ENCODE assay signal across 13 cellular contexts in the genomic region with DNA sequence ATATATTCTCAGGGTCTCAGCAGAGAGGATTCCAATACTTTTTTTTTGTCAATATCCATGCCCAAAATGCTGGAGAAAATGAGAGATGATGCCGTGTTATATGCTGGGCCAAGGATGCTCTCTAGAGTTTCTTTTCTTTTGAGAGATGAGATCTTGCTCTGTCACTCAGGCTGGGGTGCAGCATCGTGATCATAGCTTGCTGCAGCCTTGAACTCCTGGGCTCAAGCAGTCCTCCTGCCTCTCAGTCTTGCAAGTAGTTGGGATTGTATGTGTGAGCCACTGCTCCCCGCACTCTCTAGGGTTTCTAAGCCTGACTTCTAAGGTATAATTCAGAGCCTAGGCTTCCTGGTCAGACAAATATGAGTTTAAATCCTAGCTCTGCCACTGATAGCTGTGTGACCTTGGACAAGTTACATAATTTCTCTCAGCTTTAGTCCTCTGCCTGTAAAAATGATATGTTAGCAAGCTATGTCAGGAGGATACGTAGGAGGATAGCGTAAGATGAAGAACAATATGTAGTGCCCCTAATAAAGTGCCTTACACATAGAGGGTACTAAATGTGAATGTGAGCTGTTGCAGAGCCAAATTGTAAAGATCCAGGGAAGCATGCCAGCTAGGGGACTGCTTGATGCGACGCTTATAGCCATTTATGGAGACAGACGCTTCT. TPM values are rescaled to one million over a fixed set of nuclear protein-coding genes. Genes with fewer than 3 reads are reported as not detected.
DNase-seq lines count a peak whose midpoint lies in the region; ATAC-seq and TF ChIP-seq lines count a peak whose summit lies in the region.
"Had no signal": no experiment of that assay in that cellular context is flagged by ENCODE, and none has a peak within 500 bp of the region (broad histone marks: within the 10 kb centered on the region; RNA-seq: fewer than 3 reads in every experiment).

No MANE protein-coding gene starts in this region.

- no peak for TF ChIP-seq POLR2A in uterus (IDR thresholded peaks at IDR 0.05)

- in situ Hi-C loops in GM23248 (cut with MboI) = no loop called here

- H2AFZ ChIP-seq in GM23248 = no peak overlapping the region

- POLR2A ChIA-PET in activated naive CD8-positive, alpha-beta T cell treated with anti-CD3 and anti-CD28 coated beads, Interleukin-2, amount 10 ng/mL, durations not matched to agents 7 days and 5 days (lab: Charles Lee) = interaction anchor here (1.0 to 3.2 kb wide), 3 partner anchors 23 to 34 kb away, joined by 4 to 23 read pairs (median 15); a partner anchor contains a TSS

- H3K4me1 ChIP-seq in uterus (peaks cover 14 to 29% of the 10 kb centered on the region in 2 donors), GM23248 (ENCODE audit: insufficient read depth) (peaks cover 18% of the 10 kb centered on the region)

- no peaks in the 10 kb centered on the region for H4K20me1 ChIP-seq in GM23248 (ENCODE audit: insufficient read depth)

- peak overlapping the region; percentile 8 for H3K27ac Mint-ChIP-seq in activated naive CD8-positive, alpha-beta T cell treated with anti-CD3 and anti-CD28 coated beads, Interleukin-2, amount 10 ng/mL, durations not matched to agents 7 days and 5 days
- no peak overlapping the region for H3K27ac Mint-ChIP-seq in activated naive CD8-positive, alpha-beta T cell treated with anti-CD3 and anti-CD28 coated beads, Interleukin-2, amount 50 U/mL, for 24 hours
- H3K27ac Mint-ChIP-seq in effector memory CD8-positive, alpha-beta T cell = peak overlapping the region; percentile 77 to 90
- peak overlapping the region in 2 of 3 experiments; percentile 42 to 55 for H3K27ac Mint-ChIP-seq in nephron
- H3K27ac Mint-ChIP-seq: memory B cell had no signal

- H3K36me3 Mint-ChIP-seq in activated naive CD8-positive, alpha-beta T cell treated with anti-CD3 and anti-CD28 coated beads, Interleukin-2, amount 10 ng/mL, durations not matched to agents 7 days and 5 days = peaks cover 9% of the 10 kb centered on the region
- peaks cover 4% of the 10 kb centered on the region for H3K36me3 Mint-ChIP-seq in activated naive CD8-positive, alpha-beta T cell treated with anti-CD3 and anti-CD28 coated beads, Interleukin-2, amount 50 U/mL, for 24 hours (ENCODE audit: low read depth)
- H3K36me3 Mint-ChIP-seq in effector memory CD8-positive, alpha-beta T cell (ENCODE audit: insufficient read depth) = peaks cover 2% of the 10 kb centered on the region
- peaks cover 3% of the 10 kb centered on the region for H3K36me3 Mint-ChIP-seq in nephron (ENCODE audit: low read depth)
- H3K36me3 Mint-ChIP-seq: memory B cell had no signal

- H3K27ac ChIP-seq in uterus (peak overlapping the region; percentile 49 to 83), GM23248 (no peak overlapping the region)
- H3K27ac ChIP-seq: SJSA1 had no signal

- H3K9me3 ChIP-seq in uterus (no peaks in the 10 kb centered on the region), GM23248 (ENCODE audit: low read depth) (no peaks in the 10 kb centered on the region)
- H3K9me3 ChIP-seq: A549, SJSA1 had no signal

- no peaks in the 10 kb centered on the region for H3K9me3 Mint-ChIP-seq in activated naive CD8-positive, alpha-beta T cell treated with anti-CD3 and anti-CD28 coated beads, Interleukin-2, amount 10 ng/mL, durations not matched to agents 7 days and 5 days
- no peaks in the 10 kb centered on the region for H3K9me3 Mint-ChIP-seq in activated naive CD8-positive, alpha-beta T cell treated with anti-CD3 and anti-CD28 coated beads, Interleukin-2, amount 50 U/mL, for 24 hours
- H3K9me3 Mint-ChIP-seq in effector memory CD8-positive, alpha-beta T cell = no peaks in the 10 kb centered on the region
- H3K9me3 Mint-ChIP-seq in nephron = no peaks in the 10 kb centered on the region
- H3K9me3 Mint-ChIP-seq: memory B cell had no signal

- peaks cover 7% of the 10 kb centered on the region for H3K27me3 Mint-ChIP-seq in activated naive CD8-positive, alpha-beta T cell treated with anti-CD3 and anti-CD28 coated beads, Interleukin-2, amount 10 ng/mL, durations not matched to agents 7 days and 5 days
- H3K27me3 Mint-ChIP-seq in activated naive CD8-positive, alpha-beta T cell treated with anti-CD3 and anti-CD28 coated beads, Interleukin-2, amount 50 U/mL, for 24 hours = peaks cover 5% of the 10 kb centered on the region
- H3K27me3 Mint-ChIP-seq in effector memory CD8-positive, alpha-beta T cell = no peaks in the 10 kb centered on the region
- peaks cover 21% of the 10 kb centered on the region for H3K27me3 Mint-ChIP-seq in nephron (ENCODE audit: low read depth)
- H3K27me3 Mint-ChIP-seq: memory B cell had no signal

- no peak for DNase-seq in activated naive CD8-positive, alpha-beta T cell treated with anti-CD3 and anti-CD28 coated beads, Interleukin-2, amount 10 ng/mL, durations not matched to agents 7 days and 5 days
- DNase-seq in activated naive CD8-positive, alpha-beta T cell treated with anti-CD3 and anti-CD28 coated beads, Interleukin-2, amount 50 U/mL, for 24 hours = no peak
- no peak for DNase-seq in effector memory CD8-positive, alpha-beta T cell
- DNase-seq in uterus (no peak), NCI-H2081 treated with DMSO at 0.1 percent for 48 hours (lab: John Stamatoyannopoulos, UW) (no peak), GM23248 (no peak)
- no peak for DNase-seq in activated naive CD4-positive, alpha-beta T cell (lab: John Stamatoyannopoulos, UW)
- DNase-seq: activated CD4-positive, alpha-beta T cell treated with anti-CD3 and anti-CD28 coated beads, Interleukin-2, amount 50 U/mL, for 48 hours; effector CD4-positive, alpha-beta T cell had no signal

- peaks cover 28% of the 10 kb centered on the region for H3K4me1 Mint-ChIP-seq in activated naive CD8-positive, alpha-beta T cell treated with anti-CD3 and anti-CD28 coated beads, Interleukin-2, amount 10 ng/mL, durations not matched to agents 7 days and 5 days
- peaks cover 29% of the 10 kb centered on the region for H3K4me1 Mint-ChIP-seq in activated naive CD8-positive, alpha-beta T cell treated with anti-CD3 and anti-CD28 coated beads, Interleukin-2, amount 50 U/mL, for 24 hours
- H3K4me1 Mint-ChIP-seq in effector memory CD8-positive, alpha-beta T cell (ENCODE audit: low read depth in 2 of 2) = peaks cover 18 to 27% of the 10 kb centered on the region in 2 donors
- H3K4me1 Mint-ChIP-seq in nephron = peaks cover 59% of the 10 kb centered on the region

- intact Hi-C loops in uterus (cut with DNase I; ENCODE audit: low total_unique reads) = no loop called here

- peaks cover 14% of the 10 kb centered on the region for H3F3A ChIP-seq in GM23248 (ENCODE audit: insufficient read depth)

- no peak overlapping the region for H3K9ac ChIP-seq in GM23248

- no peak overlapping the region for H3K4me3 ChIP-seq in uterus
- no peak overlapping the region for H3K4me3 ChIP-seq in GM23248
- H3K4me3 ChIP-seq: A549, SJSA1 had no signal

- H3K36me3 ChIP-seq in uterus (no peaks in the 10 kb centered on the region), GM23248 (ENCODE audit: low read depth) (no peaks in the 10 kb centered on the region)

- no peak overlapping the region for H3K4me2 ChIP-seq in GM23248 (ENCODE audit: unreplicated experiment)

- ATAC-seq in activated naive CD8-positive, alpha-beta T cell treated with anti-CD3 and anti-CD28 coated beads, Interleukin-2, amount 10 ng/mL, durations not matched to agents 7 days and 5 days (ENCODE audit: low read depth) = no peak
- ATAC-seq in activated naive CD8-positive, alpha-beta T cell treated with anti-CD3 and anti-CD28 coated beads, Interleukin-2, amount 50 U/mL, for 24 hours = no peak
- no peak for ATAC-seq in effector memory CD8-positive, alpha-beta T cell (replicated peaks)

- TF ChIP-seq CTCF in nephron (IDR thresholded peaks at IDR 0.05; ENCODE audit: unreplicated experiment in 3 of 3) = no peak
- TF ChIP-seq CTCF in uterus (IDR thresholded peaks at IDR 0.05) = no peak

- no peaks in the 10 kb centered on the region; the same call in 1 of the 2 replicates for H3K79me2 ChIP-seq in GM23248 (ENCODE audit: insufficient read depth)

- H3K9me2 ChIP-seq in GM23248 (ENCODE audit: insufficient read depth) = no peaks in the 10 kb centered on the region

- WGBS in GM23248 (ENCODE audit: low coverage in 1 of 2, low lambda C conversion rate in 2 of 2, missing lambda C conversion rate in 2 of 2), 2 experiments = 85 to 86% methylated on average over 8 of the region's 8 CpGs

- H3K4me3 Mint-ChIP-seq in activated naive CD8-positive, alpha-beta T cell treated with anti-CD3 and anti-CD28 coated beads, Interleukin-2, amount 10 ng/mL, durations not matched to agents 7 days and 5 days = no peak overlapping the region
- no peak overlapping the region for H3K4me3 Mint-ChIP-seq in activated naive CD8-positive, alpha-beta T cell treated with anti-CD3 and anti-CD28 coated beads, Interleukin-2, amount 50 U/mL, for 24 hours
- H3K4me3 Mint-ChIP-seq in effector memory CD8-positive, alpha-beta T cell = no peak overlapping the region
- peak overlapping the region in 2 of 3 experiments; percentile 18 to 55 for H3K4me3 Mint-ChIP-seq in nephron
- H3K4me3 Mint-ChIP-seq: memory B cell had no signal

- H3K27me3 ChIP-seq in uterus (no peaks in the 10 kb centered on the region), GM23248 (replicated peaks; ENCODE audit: insufficient read depth) (no peaks in the 10 kb centered on the region)
- H3K27me3 ChIP-seq: SJSA1 had no signal

RNA-seq across cellular contexts. Expression of a gene that starts 7.3 kb away (rescaled TPM):
- total RNA-seq in activated naive CD8-positive, alpha-beta T cell treated with anti-CD3 and anti-CD28 coated beads, Interleukin-2, amount 10 ng/mL, durations not matched to agents 7 days and 5 days = 10 to 100 TPM; 14.0 to 16.1 TPM
- 10 to 100 TPM; 22.8 to 67.2 (median 25.2) TPM for total RNA-seq in uterus
- 1.4 and 2.1 TPM in 2 replicates for total RNA-seq in GM23248 (2014; rRNA removed; shearing (Covaris generic))
- polyA plus RNA-seq in GM23248 (2016; fragmentation: Nextera tagmentation; extraction: Ambion mirVana) = 0.34 and 0.60 TPM in 2 replicates

RNA-seq across cellular contexts. Expression of a gene that starts 34.1 kb away (rescaled TPM):
- 10 to 100 TPM; 28.7 to 30.2 TPM for total RNA-seq in activated naive CD8-positive, alpha-beta T cell treated with anti-CD3 and anti-CD28 coated beads, Interleukin-2, amount 10 ng/mL, durations not matched to agents 7 days and 5 days
- 10 to 100 TPM in 2 of 4 donors, 1 to 10 TPM in 2; 3.5 to 28.1 (median 14.6) TPM for total RNA-seq in uterus
- total RNA-seq in GM23248 (2014; rRNA removed; shearing (Covaris generic)) = 41.9 and 47.8 TPM in 2 replicates
- polyA plus RNA-seq in GM23248 (2016; fragmentation: Nextera tagmentation; extraction: Ambion mirVana) = 22.1 and 26.7 TPM in 2 replicates

RNA-seq across cellular contexts. Expression of a gene that starts 34.1 kb away (rescaled TPM):
- 10 to 100 TPM; 24.5 to 25.8 TPM for total RNA-seq in activated naive CD8-positive, alpha-beta T cell treated with anti-CD3 and anti-CD28 coated beads, Interleukin-2, amount 10 ng/mL, durations not matched to agents 7 days and 5 days
- 10 to 100 TPM in 3 of 4 donors, 1 to 10 TPM in 1; 8.7 to 27.1 (median 21.9) TPM for total RNA-seq in uterus
- 15.1 and 18.1 TPM in 2 replicates for total RNA-seq in GM23248 (2014; rRNA removed; shearing (Covaris generic))
- 14.1 and 14.4 TPM in 2 replicates for polyA plus RNA-seq in GM23248 (2016; fragmentation: Nextera tagmentation; extraction: Ambion mirVana)

Comparison
In these comparisons a context has a peak if more than half of its experiments do, and no peak if none do; other contexts are left out.
1. H3K4me3 Mint-ChIP-seq: peak in nephron (2 of 3); none in activated naive CD8-positive, alpha-beta T cell treated with anti-CD3 and anti-CD28 coated beads, Interleukin-2, amount 10 ng/mL, durations not matched to agents 7 days and 5 days (single experiment), activated naive CD8-positive, alpha-beta T cell treated with anti-CD3 and anti-CD28 coated beads, Interleukin-2, amount 50 U/mL, for 24 hours (single experiment) and effector memory CD8-positive, alpha-beta T cell (0 of 2).